In the genomic region with DNA sequence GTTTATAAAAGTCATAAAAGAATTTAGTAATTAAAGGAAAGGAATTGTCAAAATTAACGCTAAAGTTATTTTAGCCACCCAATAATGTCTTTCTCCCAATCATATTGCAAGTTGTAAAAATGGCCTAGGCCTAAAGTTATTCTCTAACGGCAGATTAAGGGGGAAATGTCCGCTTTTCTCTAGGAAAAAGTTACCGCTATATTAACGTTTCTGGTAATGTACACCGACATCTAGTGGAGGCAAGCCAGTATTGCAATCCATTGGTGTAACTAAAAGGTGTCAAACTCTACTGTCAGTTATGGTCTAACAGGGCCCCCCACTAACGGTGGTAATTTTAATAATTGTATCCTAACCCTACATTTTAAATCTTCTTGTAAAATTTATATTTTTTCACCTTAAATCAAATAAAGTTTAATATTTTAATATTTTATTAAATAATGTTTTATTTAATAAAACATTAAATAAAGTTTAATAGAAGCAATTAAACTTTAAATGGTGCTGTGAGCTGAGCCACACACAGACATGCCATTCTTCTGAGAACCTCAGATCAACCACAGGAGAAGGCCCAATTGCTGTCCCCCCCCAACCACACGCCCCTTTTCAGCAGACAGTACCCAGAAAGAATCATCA, we compare ENCODE assay signal across 8 cellular contexts. TPM values are rescaled to one million over a fixed set of nuclear protein-coding genes. Genes with fewer than 3 reads are reported as not detected.
DNase-seq lines count a peak whose midpoint lies in the region; ATAC-seq and TF ChIP-seq lines count a peak whose summit lies in the region.

No MANE protein-coding gene starts in this region.

- H3K27me3 ChIP-seq in GM23248 (replicated peaks; ENCODE audit: insufficient read depth) (no peaks in the 10 kb centered on the region), right atrium auricular region (no peaks in the 10 kb centered on the region)

- H3K9me2 ChIP-seq in GM23248 (ENCODE audit: insufficient read depth), result no peaks in the 10 kb centered on the region

- WGBS in GM23248 (ENCODE audit: low coverage in 1 of 2, low lambda C conversion rate in 2 of 2, missing lambda C conversion rate in 2 of 2), 2 experiments, result 11 to 14% methylated on average over 8 of the region's 8 CpGs

- no peaks in the 10 kb centered on the region for H3K36me3 Mint-ChIP-seq in activated T-helper 1 cell treated with anti-CD3 and anti-CD28 coated beads, Interleukin-12 subunit alpha, Interleukin-12 subunit beta, Interleukin-2, Interleukin-4 antibody, amounts not matched to agents 30 ng/mL and 10 ng/mL and 1 ng/mL, durations not matched to agents 14 hours and 24 hours and 36 hours (ENCODE audit: low read depth)

- H3K27ac Mint-ChIP-seq in activated T-helper 1 cell treated with anti-CD3 and anti-CD28 coated beads, Interleukin-12 subunit alpha, Interleukin-12 subunit beta, Interleukin-2, Interleukin-4 antibody, amounts not matched to agents 30 ng/mL and 10 ng/mL and 1 ng/mL, durations not matched to agents 14 hours and 24 hours and 36 hours, result no peak overlapping the region

- H3K9me3 ChIP-seq in GM23248 (ENCODE audit: low read depth) (no peaks in the 10 kb centered on the region), right atrium auricular region (no peaks in the 10 kb centered on the region)

- no peaks in the 10 kb centered on the region for H3K36me3 ChIP-seq in GM23248 (ENCODE audit: low read depth)
- H3K36me3 ChIP-seq in right atrium auricular region, result no peaks in the 10 kb centered on the region

- no peaks in the 10 kb centered on the region for H3F3A ChIP-seq in GM23248 (ENCODE audit: insufficient read depth)

- H3K9me3 Mint-ChIP-seq in activated T-helper 1 cell treated with anti-CD3 and anti-CD28 coated beads, Interleukin-12 subunit alpha, Interleukin-12 subunit beta, Interleukin-2, Interleukin-4 antibody, amounts not matched to agents 30 ng/mL and 10 ng/mL and 1 ng/mL, durations not matched to agents 14 hours and 24 hours and 36 hours, result no peaks in the 10 kb centered on the region

- H3K4me3 ChIP-seq in GM23248 (no peak overlapping the region), right atrium auricular region (no peak overlapping the region)

- H3K79me2 ChIP-seq in GM23248 (ENCODE audit: insufficient read depth), result no peaks in the 10 kb centered on the region

- no peak overlapping the region for H3K4me3 Mint-ChIP-seq in activated T-helper 1 cell treated with anti-CD3 and anti-CD28 coated beads, Interleukin-12 subunit alpha, Interleukin-12 subunit beta, Interleukin-2, Interleukin-4 antibody, amounts not matched to agents 30 ng/mL and 10 ng/mL and 1 ng/mL, durations not matched to agents 14 hours and 24 hours and 36 hours

- no peaks in the 10 kb centered on the region for H3K4me1 Mint-ChIP-seq in activated T-helper 1 cell treated with anti-CD3 and anti-CD28 coated beads, Interleukin-12 subunit alpha, Interleukin-12 subunit beta, Interleukin-2, Interleukin-4 antibody, amounts not matched to agents 30 ng/mL and 10 ng/mL and 1 ng/mL, durations not matched to agents 14 hours and 24 hours and 36 hours (ENCODE audit: low read depth)

- no peaks in the 10 kb centered on the region for H3K27me3 Mint-ChIP-seq in activated T-helper 1 cell treated with anti-CD3 and anti-CD28 coated beads, Interleukin-12 subunit alpha, Interleukin-12 subunit beta, Interleukin-2, Interleukin-4 antibody, amounts not matched to agents 30 ng/mL and 10 ng/mL and 1 ng/mL, durations not matched to agents 14 hours and 24 hours and 36 hours (ENCODE audit: insufficient read depth)

- H3K27ac ChIP-seq in GM23248 (no peak overlapping the region), right atrium auricular region (no peak overlapping the region)

- H2AFZ ChIP-seq in GM23248, result peak overlapping the region; percentile 67

- no peaks in the 10 kb centered on the region for H3K4me1 ChIP-seq in GM23248 (ENCODE audit: insufficient read depth)
- no peaks in the 10 kb centered on the region for H3K4me1 ChIP-seq in right atrium auricular region

- no peak overlapping the region for H3K9ac ChIP-seq in GM23248

- no peak for ATAC-seq in GM18517 (IDR thresholded peaks at IDR 0.05; ENCODE audit: unreplicated experiment)

- DNase-seq in AML-193 (lab: John Stamatoyannopoulos, UW) (peak; percentile 56 to 64), GM23248 (peak; percentile 71), NOMO-1 (lab: John Stamatoyannopoulos, UW; ENCODE audit: unreplicated experiment in 2 of 2) (peak; percentile 30 to 72), right atrium auricular region (ENCODE audit: low spot score) (no peak), occipital lobe (lab: John Stamatoyannopoulos, UW) (no peak)
- peak; percentile 16 for DNase-seq in activated T-helper 1 cell treated with anti-CD3 and anti-CD28 coated beads, Interleukin-12 subunit alpha, Interleukin-12 subunit beta, Interleukin-2, Interleukin-4 antibody, amounts not matched to agents 30 ng/mL and 10 ng/mL and 1 ng/mL, durations not matched to agents 14 hours and 24 hours and 36 hours (ENCODE audit: low spot score)
- DNase-seq in stimulated activated CD4-positive, alpha-beta T cell treated with anti-CD3 and anti-CD28 coated beads, Interleukin-15, amount 100 ng/mL, for 24 hours, result peak; percentile 60

- in situ Hi-C loops in GM23248 (cut with MboI), result no loop called here

- intact Hi-C loops in activated T-helper 1 cell treated with anti-CD3 and anti-CD28 coated beads, Interleukin-12 subunit alpha, Interleukin-12 subunit beta, Interleukin-2, Interleukin-4 antibody, amounts not matched to agents 30 ng/mL and 10 ng/mL and 1 ng/mL, durations not matched to agents 14 hours and 24 hours and 36 hours (cut with micrococcal nuclease), result loop anchor here (1.0 kb wide), 3 partner anchors 35 to 284 kb away; no protein-coding TSS in a partner anchor

- no peak overlapping the region for H3K4me2 ChIP-seq in GM23248 (ENCODE audit: unreplicated experiment)

- peak; percentile 92 to 93 for TF ChIP-seq CTCF in right atrium auricular region (IDR thresholded peaks at IDR 0.05)

- H4K20me1 ChIP-seq in GM23248 (ENCODE audit: insufficient read depth), result no peaks in the 10 kb centered on the region

RNA-seq across cellular contexts. Expression of a gene that starts 35.9 kb away (rescaled TPM):
- 3.5 and 4.2 TPM in 2 replicates for total RNA-seq in GM23248 (2014; rRNA removed; shearing (Covaris generic))
- 4.3 and 4.4 TPM in 2 replicates for polyA plus RNA-seq in GM23248 (2016; fragmentation: Nextera tagmentation; extraction: Ambion mirVana)
- total RNA-seq in activated T-helper 1 cell treated with anti-CD3 and anti-CD28 coated beads, Interleukin-12 subunit alpha, Interleukin-12 subunit beta, Interleukin-2, Interleukin-4 antibody, amounts not matched to agents 30 ng/mL and 10 ng/mL and 1 ng/mL, durations not matched to agents 14 hours and 24 hours and 36 hours, result 7.3 and 7.5 TPM in 2 replicates
- total RNA-seq in right atrium auricular region (1 to 10 TPM; 3.0 to 9.5 TPM), occipital lobe (4.8 TPM)

RNA-seq across cellular contexts. Expression of a gene that starts 42.8 kb away (rescaled TPM):
- 4.2 TPM in 2 replicates for total RNA-seq in GM23248 (2014; rRNA removed; shearing (Covaris generic))
- polyA plus RNA-seq in GM23248 (2016; fragmentation: Nextera tagmentation; extraction: Ambion mirVana), result 4.8 and 5.0 TPM in 2 replicates
- 1.2 and 1.3 TPM in 2 replicates for total RNA-seq in activated T-helper 1 cell treated with anti-CD3 and anti-CD28 coated beads, Interleukin-12 subunit alpha, Interleukin-12 subunit beta, Interleukin-2, Interleukin-4 antibody, amounts not matched to agents 30 ng/mL and 10 ng/mL and 1 ng/mL, durations not matched to agents 14 hours and 24 hours and 36 hours
- total RNA-seq in right atrium auricular region (1 to 10 TPM; 3.9 to 6.2 TPM), occipital lobe (4.8 TPM)

RNA-seq across cellular contexts. Expression of a gene that starts 53.6 kb away (rescaled TPM):
- 6.7 and 8.0 TPM in 2 replicates for total RNA-seq in GM23248 (2014; rRNA removed; shearing (Covaris generic))
- polyA plus RNA-seq in GM23248 (2016; fragmentation: Nextera tagmentation; extraction: Ambion mirVana), result 5.7 and 6.1 TPM in 2 replicates
- 1.4 and 2.1 TPM in 2 replicates for total RNA-seq in activated T-helper 1 cell treated with anti-CD3 and anti-CD28 coated beads, Interleukin-12 subunit alpha, Interleukin-12 subunit beta, Interleukin-2, Interleukin-4 antibody, amounts not matched to agents 30 ng/mL and 10 ng/mL and 1 ng/mL, durations not matched to agents 14 hours and 24 hours and 36 hours
- total RNA-seq in right atrium auricular region (1 to 10 TPM; 2.3 to 6.4 TPM), occipital lobe (54.7 TPM)

Comparison
In these comparisons a context has a peak if more than half of its experiments do, and no peak if none do; other contexts are left out.
1. DNase-seq: peak in AML-193 (2 of 2), GM23248 (single experiment), NOMO-1 (2 of 2), activated T-helper 1 cell treated with anti-CD3 and anti-CD28 coated beads, Interleukin-12 subunit alpha, Interleukin-12 subunit beta, Interleukin-2, Interleukin-4 antibody, amounts not matched to agents 30 ng/mL and 10 ng/mL and 1 ng/mL, durations not matched to agents 14 hours and 24 hours and 36 hours (single experiment) and stimulated activated CD4-positive, alpha-beta T cell treated with anti-CD3 and anti-CD28 coated beads, Interleukin-15, amount 100 ng/mL, for 24 hours (single experiment); none in right atrium auricular region (single experiment) and occipital lobe (single experiment).